In genomic region chr2:162490052-162490717, GRCh38 we compare ENCODE assay signal across 12 cellular contexts.
DNase-seq lines count a peak whose midpoint lies in the region; ATAC-seq and TF ChIP-seq lines count a peak whose summit lies in the region.
"Had no signal": no experiment of that assay in that cellular context is flagged by ENCODE, and none has a peak within 500 bp of the region (broad histone marks: within the 10 kb centered on the region; RNA-seq: fewer than 3 reads in every experiment).

No MANE protein-coding gene starts in this region.

- no peaks in the 10 kb centered on the region for H3K9me3 ChIP-seq in BE2C
- H3K9me3 ChIP-seq in effector memory CD4-positive, alpha-beta T cell (ENCODE audit: control insufficient read depth, low read length) = no peaks in the 10 kb centered on the region

- H3K27me3 ChIP-seq in BE2C = no peaks in the 10 kb centered on the region
- H3K27me3 ChIP-seq in effector memory CD4-positive, alpha-beta T cell (replicated peaks; ENCODE audit: control insufficient read depth, insufficient read depth, low read length, poor library complexity, severe bottlenecking) = peaks cover 4% of the 10 kb centered on the region

- DNase-seq in GM10248 (ENCODE audit: extremely low spot score) (peak; percentile 20), RPMI8226 (peak; percentile 8), dedifferentiated amniotic fluid mesenchymal stem cell (ENCODE audit: extremely low spot score) (no peak), BE2C (no peak), LoVo (ENCODE audit: low spot score) (no peak)
- no peak for DNase-seq in effector memory CD4-positive, alpha-beta T cell
- DNase-seq: activated naive CD8-positive, alpha-beta T cell treated with anti-CD3 and anti-CD28 coated beads, Interleukin-2, amount 10 ng/mL, durations not matched to agents 7 days and 5 days; NCI-H446; stimulated activated CD4-positive, alpha-beta T cell treated with anti-CD3 and anti-CD28 coated beads, Interleukin-1b, Interleukin-23, amount 100 ng/mL, for 48 hours had no signal

- TF ChIP-seq CTCF in GM10248 (IDR thresholded peaks at IDR 0.05; ENCODE audit: control extremely low read depth, extremely low read depth, low read depth, missing control alignments) = no peak
- no peak for TF ChIP-seq CTCF in BE2C (IDR thresholded peaks at IDR 0.05; ENCODE audit: low read depth, low read length)

- POLR2A ChIA-PET in GM10248 (lab: Yijun Ruan, JAX) = no interaction called here

- H3K27ac ChIP-seq in effector memory CD4-positive, alpha-beta T cell (ENCODE audit: insufficient read depth, low read length, poor library complexity, severe bottlenecking) = no peak overlapping the region
- H3K27ac ChIP-seq: HL-60 had no signal

- no peak overlapping the region for H3K4me3 ChIP-seq in BE2C (ENCODE audit: low read depth, low read length)
- H3K4me3 ChIP-seq in effector memory CD4-positive, alpha-beta T cell (ENCODE audit: insufficient read depth, low read depth, low read length, poor library complexity, severe bottlenecking) = no peak overlapping the region

- ATAC-seq in GM19351 (IDR thresholded peaks at IDR 0.05; ENCODE audit: unreplicated experiment) (peak; percentile 84), HG03025 (IDR thresholded peaks at IDR 0.05; ENCODE audit: low FRiP score, unreplicated experiment) (peak; percentile 64)

- CTCF ChIA-PET in GM10248 (lab: Yijun Ruan, JAX) = interaction anchor here (1.2 to 2.5 kb wide), 3 partner anchors 11 to 16 kb away, joined by 3 to 7 read pairs (median 4); no protein-coding TSS in a partner anchor

- H3K36me3 ChIP-seq in BE2C = no peaks in the 10 kb centered on the region
- no peaks in the 10 kb centered on the region for H3K36me3 ChIP-seq in effector memory CD4-positive, alpha-beta T cell (ENCODE audit: control insufficient read depth, insufficient read depth, low read length)

- H3K4me1 ChIP-seq in BE2C = no peaks in the 10 kb centered on the region
- H3K4me1 ChIP-seq in effector memory CD4-positive, alpha-beta T cell (ENCODE audit: control insufficient read depth, insufficient read depth, low read length, poor library complexity, severe bottlenecking) = no peaks in the 10 kb centered on the region

Comparison
In these comparisons a context has a peak if more than half of its experiments do, and no peak if none do; other contexts are left out.
1. DNase-seq: peak in GM10248 (single experiment) and RPMI8226 (single experiment); none in dedifferentiated amniotic fluid mesenchymal stem cell (single experiment), BE2C (single experiment), LoVo (single experiment) and effector memory CD4-positive, alpha-beta T cell (0 of 3).